3 cellular contexts compared by ENCODE assay signal in the genomic region with DNA sequence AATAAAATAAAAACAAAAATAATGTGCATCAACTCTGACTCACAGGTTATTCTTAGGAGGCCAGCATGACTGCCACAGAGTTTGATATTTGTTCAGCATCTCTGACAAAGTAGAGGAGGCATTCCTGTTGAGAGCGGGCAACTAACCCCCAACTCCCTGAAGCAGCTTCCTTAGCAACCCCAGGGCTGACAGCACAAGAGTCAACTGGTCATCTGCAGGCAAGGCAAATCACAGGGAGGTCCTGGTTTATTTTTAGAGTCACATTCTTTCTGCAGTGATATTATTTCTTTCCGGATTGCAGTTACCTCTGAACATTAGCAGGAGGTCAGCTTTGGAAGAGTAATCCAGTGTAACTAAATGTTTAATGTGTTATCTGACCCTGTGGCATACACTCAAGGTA.
TF ChIP-seq lines count a peak whose summit lies in the region.

No MANE protein-coding gene starts in this region.

TF ChIP-seq in IMR-90, 13 proteins besides CTCF, POLR2A, EP300 and RAD21:
- TF ChIP-seq FOS (IDR thresholded peaks at IDR 0.05; ENCODE audit: low read depth, low read length) = no peak
- TF ChIP-seq CEBPB (IDR thresholded peaks at IDR 0.05; ENCODE audit: low read depth, low read length) = no peak
- TF ChIP-seq, protein P1, sequence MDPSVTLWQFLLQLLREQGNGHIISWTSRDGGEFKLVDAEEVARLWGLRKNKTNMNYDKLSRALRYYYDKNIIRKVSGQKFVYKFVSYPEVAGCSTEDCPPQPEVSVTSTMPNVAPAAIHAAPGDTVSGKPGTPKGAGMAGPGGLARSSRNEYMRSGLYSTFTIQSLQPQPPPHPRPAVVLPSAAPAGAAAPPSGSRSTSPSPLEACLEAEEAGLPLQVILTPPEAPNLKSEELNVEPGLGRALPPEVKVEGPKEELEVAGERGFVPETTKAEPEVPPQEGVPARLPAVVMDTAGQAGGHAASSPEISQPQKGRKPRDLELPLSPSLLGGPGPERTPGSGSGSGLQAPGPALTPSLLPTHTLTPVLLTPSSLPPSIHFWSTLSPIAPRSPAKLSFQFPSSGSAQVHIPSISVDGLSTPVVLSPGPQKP (IDR thresholded peaks at IDR 0.05; ENCODE audit: borderline replicate concordance, low read depth, low read length) = no peak
TF ChIP-seq in IMR-90: peak in this region for 0.

TF ChIP-seq in endothelial cell of umbilical vein, 7 proteins besides CTCF, POLR2A, EP300 and RAD21:
- TF ChIP-seq EZH2 (IDR thresholded peaks at IDR 0.05; ENCODE audit: borderline replicate concordance, low read depth, low read length, severe bottlenecking) = no peak

TF ChIP-seq in neural cell, 6 proteins besides CTCF, POLR2A, EP300 and RAD21:
- no peak for TF ChIP-seq EZH2 (IDR thresholded peaks at IDR 0.05; ENCODE audit: borderline replicate concordance, insufficient read depth, low read length, poor library complexity, severe bottlenecking)
- no peak for TF ChIP-seq MXI1 (conservative IDR thresholded peaks at IDR 0.05; ENCODE audit: poor library complexity, severe bottlenecking)
- TF ChIP-seq, protein P2, sequence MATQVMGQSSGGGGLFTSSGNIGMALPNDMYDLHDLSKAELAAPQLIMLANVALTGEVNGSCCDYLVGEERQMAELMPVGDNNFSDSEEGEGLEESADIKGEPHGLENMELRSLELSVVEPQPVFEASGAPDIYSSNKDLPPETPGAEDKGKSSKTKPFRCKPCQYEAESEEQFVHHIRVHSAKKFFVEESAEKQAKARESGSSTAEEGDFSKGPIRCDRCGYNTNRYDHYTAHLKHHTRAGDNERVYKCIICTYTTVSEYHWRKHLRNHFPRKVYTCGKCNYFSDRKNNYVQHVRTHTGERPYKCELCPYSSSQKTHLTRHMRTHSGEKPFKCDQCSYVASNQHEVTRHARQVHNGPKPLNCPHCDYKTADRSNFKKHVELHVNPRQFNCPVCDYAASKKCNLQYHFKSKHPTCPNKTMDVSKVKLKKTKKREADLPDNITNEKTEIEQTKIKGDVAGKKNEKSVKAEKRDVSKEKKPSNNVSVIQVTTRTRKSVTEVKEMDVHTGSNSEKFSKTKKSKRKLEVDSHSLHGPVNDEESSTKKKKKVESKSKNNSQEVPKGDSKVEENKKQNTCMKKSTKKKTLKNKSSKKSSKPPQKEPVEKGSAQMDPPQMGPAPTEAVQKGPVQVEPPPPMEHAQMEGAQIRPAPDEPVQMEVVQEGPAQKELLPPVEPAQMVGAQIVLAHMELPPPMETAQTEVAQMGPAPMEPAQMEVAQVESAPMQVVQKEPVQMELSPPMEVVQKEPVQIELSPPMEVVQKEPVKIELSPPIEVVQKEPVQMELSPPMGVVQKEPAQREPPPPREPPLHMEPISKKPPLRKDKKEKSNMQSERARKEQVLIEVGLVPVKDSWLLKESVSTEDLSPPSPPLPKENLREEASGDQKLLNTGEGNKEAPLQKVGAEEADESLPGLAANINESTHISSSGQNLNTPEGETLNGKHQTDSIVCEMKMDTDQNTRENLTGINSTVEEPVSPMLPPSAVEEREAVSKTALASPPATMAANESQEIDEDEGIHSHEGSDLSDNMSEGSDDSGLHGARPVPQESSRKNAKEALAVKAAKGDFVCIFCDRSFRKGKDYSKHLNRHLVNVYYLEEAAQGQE (IDR thresholded peaks at IDR 0.05; ENCODE audit: borderline replicate concordance) = no peak
- TF ChIP-seq POLR2AphosphoS5 (IDR thresholded peaks at IDR 0.05) = no peak
- TF ChIP-seq TAF1 (IDR thresholded peaks at IDR 0.05; ENCODE audit: low read depth) = no peak
- no peak for TF ChIP-seq SMC3 (conservative IDR thresholded peaks at IDR 0.05; ENCODE audit: poor library complexity)
